8 cellular contexts compared by ENCODE assay signal in the genomic region with DNA sequence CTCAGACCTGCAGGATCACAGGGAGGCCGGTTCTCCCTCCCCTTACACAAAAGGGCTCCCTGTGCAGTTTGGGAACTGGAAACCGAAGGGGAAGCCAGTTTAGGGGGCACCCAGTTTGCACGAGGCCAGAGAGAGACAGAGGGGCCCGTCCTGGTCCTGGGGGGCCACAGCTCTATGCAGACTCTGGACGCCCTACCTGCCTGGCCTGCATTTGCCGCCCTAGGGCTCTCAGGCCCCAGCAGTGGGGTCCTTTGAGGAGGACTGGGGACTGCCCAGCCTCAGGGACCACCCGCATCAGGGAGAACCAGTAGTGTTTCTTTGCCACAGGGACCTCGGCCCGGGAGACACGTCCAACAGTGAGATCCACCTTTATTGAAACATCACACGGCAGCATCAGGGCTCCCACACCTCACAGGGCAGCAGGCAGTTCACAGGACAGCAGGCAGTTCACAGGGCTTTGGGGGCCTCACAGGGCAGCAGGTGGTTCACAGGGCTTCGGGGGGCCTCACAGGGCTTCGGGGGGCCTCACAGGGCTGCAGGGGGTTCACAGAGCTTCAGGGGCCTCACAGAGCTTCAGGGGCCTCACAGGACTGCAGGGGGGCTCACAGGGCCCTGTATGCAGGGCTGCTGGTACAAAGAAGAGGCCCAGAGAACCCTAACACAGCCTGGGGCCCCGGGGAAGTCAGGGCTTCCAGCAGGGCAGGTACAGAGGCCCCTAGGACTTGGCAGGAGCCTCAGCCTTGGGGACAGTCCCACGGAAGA. TPM values are rescaled to one million over a fixed set of nuclear protein-coding genes. Genes with fewer than 3 reads are reported as not detected.
DNase-seq lines count a peak whose midpoint lies in the region; ATAC-seq, FAIRE-seq and TF ChIP-seq lines count a peak whose summit lies in the region.
"Had no signal": no experiment of that assay in that cellular context is flagged by ENCODE, and none has a peak within 500 bp of the region (broad histone marks: within the 10 kb centered on the region; RNA-seq: fewer than 3 reads in every experiment).

No MANE protein-coding gene starts in this region.

- no peaks in the 10 kb centered on the region for H3K36me3 ChIP-seq in KMS-11 (ENCODE audit: insufficient read depth)
- H3K36me3 ChIP-seq in GM12878 (ENCODE audit: control insufficient read depth in 2 of 2, insufficient read depth in 2 of 2, low read length in 1 of 2) = no peaks in the 10 kb centered on the region
- peaks cover 29% of the 10 kb centered on the region for H3K36me3 ChIP-seq in suprapubic skin

- H3K4me1 ChIP-seq in KMS-11 (ENCODE audit: low read depth, poor library complexity, severe bottlenecking) = peaks cover 11% of the 10 kb centered on the region
- H3K4me1 ChIP-seq in GM12878 (ENCODE audit: control insufficient read depth, insufficient read depth, low read length) = peaks cover 29% of the 10 kb centered on the region
- peaks cover 44% of the 10 kb centered on the region for H3K4me1 ChIP-seq in suprapubic skin

- peak overlapping the region; percentile 71; the same call in 1 of the 2 replicates for H3K9ac ChIP-seq in KMS-11
- peak overlapping the region; percentile 54 for H3K9ac ChIP-seq in GM12878 (ENCODE audit: control insufficient read depth, insufficient read depth, low read length)

- intact Hi-C loops in GM12878 (cut with micrococcal nuclease; ENCODE audit: unreplicated experiment) = loop anchor here (10.0 kb wide), 1 partner anchor 65 kb away; no protein-coding TSS in a partner anchor

- H3K79me2 ChIP-seq in KMS-11 (ENCODE audit: insufficient read depth, low read depth) = no peaks in the 10 kb centered on the region
- H3K79me2 ChIP-seq in GM12878 (ENCODE audit: control insufficient read depth, insufficient read depth, low read length) = peaks cover 9% of the 10 kb centered on the region

- TF ChIP-seq CTCF in KMS-11 (conservative IDR thresholded peaks at IDR 0.05; ENCODE audit: low read depth, low read length) = no peak
- TF ChIP-seq CTCF in GM12878 (IDR thresholded peaks at IDR 0.05 in 2 of 3, conservative IDR thresholded peaks at IDR 0.05 in 1 of 3; ENCODE audit: control insufficient read depth in 2 of 3, extremely low read depth in 1 of 3, insufficient read depth in 1 of 3, low read depth in 3 of 3, low read length in 3 of 3) = no peak
- TF ChIP-seq CTCF in suprapubic skin (IDR thresholded peaks at IDR 0.05) = no peak

- H3K27me3 ChIP-seq in KMS-11 (ENCODE audit: insufficient read depth, low read depth) (no peaks in the 10 kb centered on the region), GM12878 (replicated peaks in 1 of 2; ENCODE audit: control insufficient read depth in 2 of 2, insufficient read depth in 2 of 2, low read length in 1 of 2) (no peaks in the 10 kb centered on the region), suprapubic skin (no peaks in the 10 kb centered on the region)

- H3K4me2 ChIP-seq in KMS-11 (peak overlapping the region; percentile 33), GM12878 (ENCODE audit: control insufficient read depth, insufficient read depth) (peak overlapping the region; percentile 84)

- H3K4me3 ChIP-seq in KMS-11 (IDR thresholded peaks at IDR 0.05; ENCODE audit: insufficient read depth, low read depth, low read length) (no peak overlapping the region), GM12878 (peak overlapping the region; percentile 65; the same call in 1 of the 2 replicates), suprapubic skin (peak overlapping the region; percentile 81)

- TF ChIP-seq EP300 in GM12878 (IDR thresholded peaks at IDR 0.05; ENCODE audit: borderline replicate concordance in 1 of 2, control insufficient read depth in 1 of 2, low read depth in 2 of 2, low read length in 2 of 2) (no peak), suprapubic skin (IDR thresholded peaks at IDR 0.05) (no peak)

- no TSS peak for BruUV-seq in GM12878 (replicated peaks; lab: Mats Ljungman, UMichigan)

- no peak for TF ChIP-seq RAD21 in GM12878 (IDR thresholded peaks at IDR 0.05; ENCODE audit: insufficient read depth, low read depth, low read length)

- 21% methylated on average over 15 of the region's 15 CpGs for WGBS in GM12878 (ENCODE audit: insufficient coverage, insufficient replicate concordance, low lambda C conversion rate, missing lambda C conversion rate)
- 50% methylated on average over 6 of the region's 15 CpGs for WGBS in suprapubic skin

- TF ChIP-seq POLR2A in GM12878 (IDR thresholded peaks at IDR 0.05; ENCODE audit: low read depth, low read length) = no peak
- TF ChIP-seq POLR2A in suprapubic skin (IDR thresholded peaks at IDR 0.05) = no peak

- ATAC-seq in GM12878 = peak; percentile 3
- ATAC-seq in left lobe of liver = peak; percentile 3
- no peak for ATAC-seq in HG02981 (IDR thresholded peaks at IDR 0.05; ENCODE audit: unreplicated experiment)
- ATAC-seq in HG03139 (IDR thresholded peaks at IDR 0.05; ENCODE audit: unreplicated experiment) = no peak

- DNase-seq in GM12878 (ENCODE audit: low read depth, low spot score) = no peak
- no peak for DNase-seq in left lobe of liver (ENCODE audit: low spot score)
- DNase-seq in suprapubic skin (ENCODE audit: low spot score in 2 of 2) = no peak
- no peak for DNase-seq in KBM-7

- POLR2A ChIA-PET in GM12878 (lab: Charles Lee) = interaction anchor here (0.5 to 1.0 kb wide), 3 partner anchors 71 to 309 kb away, joined by 3 to 5 read pairs (median 4); no protein-coding TSS in a partner anchor

- H3K9me3 ChIP-seq in GM12878 (replicated peaks; ENCODE audit: control insufficient read depth, insufficient read depth, low read length) (no peaks in the 10 kb centered on the region), suprapubic skin (no peaks in the 10 kb centered on the region)

- RAD21 ChIA-PET in GM12878 (lab: Charles Lee; ENCODE audit: unreplicated experiment) = no interaction called here

- H4K20me1 ChIP-seq in KMS-11 (ENCODE audit: insufficient read depth) = no peaks in the 10 kb centered on the region
- H4K20me1 ChIP-seq in GM12878 (ENCODE audit: control insufficient read depth, insufficient read depth) = no peaks in the 10 kb centered on the region

- CTCF ChIA-PET in GM12878 (lab: Yijun Ruan, JAX) = interaction anchor here (1.0 to 1.3 kb wide), 3 partner anchors 14 to 158 kb away, joined by 3 to 6 read pairs (median 4); a partner anchor contains a TSS

- in situ Hi-C loops in GM12878 (cut with MboI) (no loop called here), KBM-7 (cut with MboI; ENCODE audit: low pct_unique_long_range_greater_than_20kb, low sequenced_read_pairs) (no loop called here)

- SMC1A ChIA-PET in GM12878 (lab: Charles Lee; ENCODE audit: uncharacterized antibody, unreplicated experiment) = no interaction called here

- H2AFZ ChIP-seq in KMS-11 (ENCODE audit: low read depth) = peak overlapping the region; percentile 64
- H2AFZ ChIP-seq in GM12878 (ENCODE audit: control insufficient read depth, low read depth, low read length) = peak overlapping the region; percentile 89

- H3K27ac ChIP-seq in KMS-11 (peak overlapping the region; percentile 13), GM12878 (ENCODE audit: control insufficient read depth, insufficient read depth) (peak overlapping the region; percentile 61), suprapubic skin (peak overlapping the region; percentile 30)

- no peak for FAIRE-seq in GM12878 (lab: Jason Lieb, UNC)

RNA-seq across cellular contexts. Expression of a gene that starts 0.6 kb away (rescaled TPM):
- 50.1 and 60.0 TPM in 2 replicates for total RNA-seq in GM12878 (2013; cell fraction: nucleolus; rRNA removed)
- total RNA-seq in GM12878 (2014; rRNA removed) (18.8 and 23.1 TPM in 2 replicates), GM12878 (2014; rRNA removed; fragmentation: Illumina TruSeq; extraction: Trizol) (12.1 and 14.1 TPM in 2 replicates), GM12878 (2021) (35.1 and 37.2 TPM in 2 replicates), left lobe of liver (23.0 TPM), suprapubic skin (10 to 100 TPM; 36.1 to 48.1 (median 39.8) TPM)
- 6.2 TPM for polyA plus RNA-seq in GM12878 (2011; ENCODE audit: low read depth)
- polyA plus RNA-seq in GM12878 (2011; rRNA removed) (17.9 and 26.2 TPM in 2 replicates), GM12878 (2014; fragmentation: Illumina TruSeq; extraction: Trizol) (12.8 and 13.3 TPM in 2 replicates), GM12878 (2014; fragmentation: Nextera tagmentation; extraction: Ambion mirVana) (under 1 TPM; 0.13 to 0.51 TPM), GM12878 (2014; rRNA removed) (44.3 and 47.1 TPM in 2 replicates), GM12878 (2016; fragmentation: Nextera tagmentation; extraction: Ambion mirVana) (1 to 10 TPM; 1.4 to 8.9 TPM)
- polyA plus RNA-seq in GM12878 (2011; cell fraction: cytosol; rRNA removed) = 29.2 and 44.8 TPM in 2 replicates
- 188 and 208 TPM in 2 replicates for polyA plus RNA-seq in GM12878 (2011; cell fraction: nucleus; rRNA removed)
- polyA plus RNA-seq in GM12878 (2012) = 21.6 and 25.4 TPM in 2 replicates
- polyA minus RNA-seq in GM12878 (2011; rRNA and poly(A)+ RNA removed) = 17.3 and 26.8 TPM in 2 replicates
- 10.3 and 12.6 TPM in 2 replicates for polyA minus RNA-seq in GM12878 (2011; cell fraction: cytosol; rRNA and poly(A)+ RNA removed)
- polyA minus RNA-seq in GM12878 (2011; cell fraction: nucleus; rRNA and poly(A)+ RNA removed) = 37.8 and 43.1 TPM in 2 replicates

RNA-seq across cellular contexts. Expression of a gene that starts 18.6 kb away (rescaled TPM):
- total RNA-seq in GM12878 (2013; cell fraction: nucleolus; rRNA removed) = not detected in 2 replicates
- total RNA-seq in GM12878 (2014; rRNA removed) (not detected in 2 replicates), GM12878 (2014; rRNA removed; fragmentation: Illumina TruSeq; extraction: Trizol) (not detected in 2 replicates), GM12878 (2021) (not detected in 2 replicates), left lobe of liver (9.0 TPM), suprapubic skin (not detected)
- polyA plus RNA-seq in GM12878 (2011; ENCODE audit: low read depth) = not detected
- polyA plus RNA-seq in GM12878 (2011; rRNA removed) (not detected in 2 replicates), GM12878 (2014; fragmentation: Illumina TruSeq; extraction: Trizol) (not detected in 2 replicates), GM12878 (2014; fragmentation: Nextera tagmentation; extraction: Ambion mirVana) (not detected), GM12878 (2014; rRNA removed) (not detected in 2 replicates), GM12878 (2016; fragmentation: Nextera tagmentation; extraction: Ambion mirVana) (not detected)
- polyA plus RNA-seq in GM12878 (2011; cell fraction: cytosol; rRNA removed) = not detected in 2 replicates
- polyA plus RNA-seq in GM12878 (2011; cell fraction: nucleus; rRNA removed) = not detected in 2 replicates
- 0.04 TPM in 1 of 2 replicates, not detected in the other for polyA plus RNA-seq in GM12878 (2012)
- not detected in 2 replicates for polyA minus RNA-seq in GM12878 (2011; rRNA and poly(A)+ RNA removed)
- polyA minus RNA-seq in GM12878 (2011; cell fraction: cytosol; rRNA and poly(A)+ RNA removed) = not detected in 2 replicates
- not detected in 2 replicates for polyA minus RNA-seq in GM12878 (2011; cell fraction: nucleus; rRNA and poly(A)+ RNA removed)
- total RNA-seq: HT1080 had no signal

RNA-seq across cellular contexts. Expression of a gene that starts 36.6 kb away (rescaled TPM):
- total RNA-seq in GM12878 (2013; cell fraction: nucleolus; rRNA removed) = 0.38 TPM in 1 of 2 replicates, not detected in the other
- total RNA-seq in GM12878 (2014; rRNA removed) (0.16 TPM in 1 of 2 replicates, not detected in the other), GM12878 (2014; rRNA removed; fragmentation: Illumina TruSeq; extraction: Trizol) (not detected in 2 replicates), GM12878 (2021) (not detected in 2 replicates), left lobe of liver (6.0 TPM), suprapubic skin (1 to 10 TPM; 2.2 to 7.6 (median 4.0) TPM)
- not detected for polyA plus RNA-seq in GM12878 (2011; ENCODE audit: low read depth)
- polyA plus RNA-seq in GM12878 (2011; rRNA removed) (0.08 TPM in 1 of 2 replicates, not detected in the other), GM12878 (2014; fragmentation: Illumina TruSeq; extraction: Trizol) (not detected in 2 replicates), GM12878 (2014; fragmentation: Nextera tagmentation; extraction: Ambion mirVana) (not detected), GM12878 (2014; rRNA removed) (0.20 TPM in 1 of 2 replicates, not detected in the other), GM12878 (2016; fragmentation: Nextera tagmentation; extraction: Ambion mirVana) (not detected)
- polyA plus RNA-seq in GM12878 (2011; cell fraction: cytosol; rRNA removed) = 0.04 and 0.07 TPM in 2 replicates
- polyA plus RNA-seq in GM12878 (2011; cell fraction: nucleus; rRNA removed) = 0.76 and 0.96 TPM in 2 replicates
- 0.27 and 0.67 TPM in 2 replicates for polyA plus RNA-seq in GM12878 (2012)
- not detected in 2 replicates for polyA minus RNA-seq in GM12878 (2011; rRNA and poly(A)+ RNA removed)
- not detected in 2 replicates for polyA minus RNA-seq in GM12878 (2011; cell fraction: cytosol; rRNA and poly(A)+ RNA removed)
- polyA minus RNA-seq in GM12878 (2011; cell fraction: nucleus; rRNA and poly(A)+ RNA removed) = 0.36 and 0.38 TPM in 2 replicates
- total RNA-seq: HT1080 had no signal

RNA-seq across cellular contexts. Expression of a gene that starts 36.8 kb away (rescaled TPM):
- total RNA-seq in GM12878 (2013; cell fraction: nucleolus; rRNA removed) = 40.8 and 46.3 TPM in 2 replicates
- total RNA-seq in GM12878 (2014; rRNA removed) = 3.9 and 4.7 TPM in 2 replicates
- total RNA-seq in GM12878 (2014; rRNA removed; fragmentation: Illumina TruSeq; extraction: Trizol) = 2.2 and 2.4 TPM in 2 replicates
- 6.3 and 7.1 TPM in 2 replicates for total RNA-seq in GM12878 (2021)
- polyA plus RNA-seq in GM12878 (2011; ENCODE audit: low read depth) = 2.1 TPM
- 2.9 and 5.2 TPM in 2 replicates for polyA plus RNA-seq in GM12878 (2011; rRNA removed)
- polyA plus RNA-seq in GM12878 (2011; cell fraction: cytosol; rRNA removed) = 6.5 and 10.0 TPM in 2 replicates
- polyA plus RNA-seq in GM12878 (2011; cell fraction: nucleus; rRNA removed) = 36.0 and 46.0 TPM in 2 replicates
- polyA plus RNA-seq in GM12878 (2012) = 7.4 and 9.7 TPM in 2 replicates
- 0.44 and 1.9 TPM in 2 replicates for polyA plus RNA-seq in GM12878 (2014; fragmentation: Illumina TruSeq; extraction: Trizol)
- under 1 TPM; 0.21 to 0.51 TPM for polyA plus RNA-seq in GM12878 (2014; fragmentation: Nextera tagmentation; extraction: Ambion mirVana)
- 5.2 and 7.6 TPM in 2 replicates for polyA plus RNA-seq in GM12878 (2014; rRNA removed)
- 1 to 10 TPM; 3.4 to 3.9 TPM for polyA plus RNA-seq in GM12878 (2016; fragmentation: Nextera tagmentation; extraction: Ambion mirVana)
- polyA minus RNA-seq in GM12878 (2011; rRNA and poly(A)+ RNA removed) = 1.5 and 4.2 TPM in 2 replicates
- 2.3 and 2.5 TPM in 2 replicates for polyA minus RNA-seq in GM12878 (2011; cell fraction: cytosol; rRNA and poly(A)+ RNA removed)
- polyA minus RNA-seq in GM12878 (2011; cell fraction: nucleus; rRNA and poly(A)+ RNA removed) = 3.1 and 5.1 TPM in 2 replicates
- total RNA-seq in left lobe of liver = 19.3 TPM
- total RNA-seq in suprapubic skin = 10 to 100 TPM in 3 of 4 donors, 1 to 10 TPM in 1; 7.3 to 54.0 (median 16.4) TPM

Comparison
In these comparisons a context has a peak if more than half of its experiments do, and no peak if none do; other contexts are left out.
1. ATAC-seq: peak in GM12878 (single experiment) and left lobe of liver (single experiment); none in HG02981 (single experiment) and HG03139 (single experiment).
2. Peak in every context shown above with its lines, with median percentiles within 50 percentile points of each other: H3K27ac ChIP-seq.